Comparison of ENCODE assay signal across 2 cellular contexts in genomic region chr16:16240667-16241066, GRCh38. TPM values are rescaled to one million over a fixed set of nuclear protein-coding genes. Genes with fewer than 3 reads are reported as not detected.
"Had no signal": no experiment of that assay in that cellular context is flagged by ENCODE, and none has a peak within 500 bp of the region (broad histone marks: within the 10 kb centered on the region; RNA-seq: fewer than 3 reads in every experiment).

No MANE protein-coding gene starts in this region.

RNA-seq across cellular contexts. Expression of gene ABCC6, which starts 17.4 kb away (rescaled TPM):
- total RNA-seq: naive thymus-derived CD8-positive, alpha-beta T cell; natural killer cell treated with Interleukin-12 subunit alpha and Interleukin-12 subunit beta and Interleukin-15 and Interleukin-18, amount 100 ng/mL, for 72 hours had no signal
